3 cellular contexts compared by ENCODE assay signal in the genomic region with DNA sequence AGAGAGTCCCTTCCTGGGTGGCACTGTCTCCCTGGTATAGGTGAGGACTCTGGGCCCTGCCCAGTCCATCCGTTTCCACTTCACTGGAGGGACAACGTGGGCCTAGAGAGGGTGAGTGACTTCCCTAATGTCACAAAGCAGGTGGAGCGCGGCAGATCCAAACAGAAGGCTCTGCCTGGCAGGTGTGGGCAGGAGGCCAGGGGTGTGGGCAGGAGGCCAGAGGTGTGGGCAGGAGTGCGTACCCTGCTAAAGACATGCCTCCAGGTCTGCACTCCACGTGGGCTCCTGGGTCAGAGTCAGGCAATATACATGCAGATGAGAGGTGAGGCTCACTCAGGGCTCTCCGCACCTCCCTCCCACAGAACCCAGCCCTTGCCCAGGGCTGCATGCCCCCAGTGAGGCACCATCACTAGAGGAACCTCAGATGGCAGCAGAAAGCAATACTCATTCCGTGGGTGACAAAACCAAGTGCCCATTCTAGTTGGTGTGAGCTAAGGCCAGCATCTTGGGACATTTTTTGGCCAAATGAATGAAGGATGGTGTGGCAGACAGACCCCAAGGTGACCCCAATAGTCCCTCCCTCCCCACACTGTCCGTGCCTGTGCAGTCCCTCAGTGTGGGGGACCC.
TF ChIP-seq lines count a peak whose summit lies in the region.

No MANE protein-coding gene starts in this region.

TF ChIP-seq in SK-N-SH, 30 proteins besides CTCF, POLR2A, EP300 and RAD21 (continued from another document):
- TF ChIP-seq FOXM1 (IDR thresholded peaks at IDR 0.05; ENCODE audit: low read depth) = no peak

TF ChIP-seq in SK-N-SH treated with all-trans-retinoic acid at 6 μM for 48 hours, 23 proteins besides CTCF, POLR2A, EP300 and RAD21 (continued from another document):
- TF ChIP-seq, protein P1, sequence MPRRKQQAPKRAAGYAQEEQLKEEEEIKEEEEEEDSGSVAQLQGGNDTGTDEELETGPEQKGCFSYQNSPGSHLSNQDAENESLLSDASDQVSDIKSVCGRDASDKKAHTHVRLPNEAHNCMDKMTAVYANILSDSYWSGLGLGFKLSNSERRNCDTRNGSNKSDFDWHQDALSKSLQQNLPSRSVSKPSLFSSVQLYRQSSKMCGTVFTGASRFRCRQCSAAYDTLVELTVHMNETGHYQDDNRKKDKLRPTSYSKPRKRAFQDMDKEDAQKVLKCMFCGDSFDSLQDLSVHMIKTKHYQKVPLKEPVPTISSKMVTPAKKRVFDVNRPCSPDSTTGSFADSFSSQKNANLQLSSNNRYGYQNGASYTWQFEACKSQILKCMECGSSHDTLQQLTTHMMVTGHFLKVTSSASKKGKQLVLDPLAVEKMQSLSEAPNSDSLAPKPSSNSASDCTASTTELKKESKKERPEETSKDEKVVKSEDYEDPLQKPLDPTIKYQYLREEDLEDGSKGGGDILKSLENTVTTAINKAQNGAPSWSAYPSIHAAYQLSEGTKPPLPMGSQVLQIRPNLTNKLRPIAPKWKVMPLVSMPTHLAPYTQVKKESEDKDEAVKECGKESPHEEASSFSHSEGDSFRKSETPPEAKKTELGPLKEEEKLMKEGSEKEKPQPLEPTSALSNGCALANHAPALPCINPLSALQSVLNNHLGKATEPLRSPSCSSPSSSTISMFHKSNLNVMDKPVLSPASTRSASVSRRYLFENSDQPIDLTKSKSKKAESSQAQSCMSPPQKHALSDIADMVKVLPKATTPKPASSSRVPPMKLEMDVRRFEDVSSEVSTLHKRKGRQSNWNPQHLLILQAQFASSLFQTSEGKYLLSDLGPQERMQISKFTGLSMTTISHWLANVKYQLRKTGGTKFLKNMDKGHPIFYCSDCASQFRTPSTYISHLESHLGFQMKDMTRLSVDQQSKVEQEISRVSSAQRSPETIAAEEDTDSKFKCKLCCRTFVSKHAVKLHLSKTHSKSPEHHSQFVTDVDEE (CRISPR knock-in tag; IDR thresholded peaks at IDR 0.05) = no peak
- TF ChIP-seq, protein P2, sequence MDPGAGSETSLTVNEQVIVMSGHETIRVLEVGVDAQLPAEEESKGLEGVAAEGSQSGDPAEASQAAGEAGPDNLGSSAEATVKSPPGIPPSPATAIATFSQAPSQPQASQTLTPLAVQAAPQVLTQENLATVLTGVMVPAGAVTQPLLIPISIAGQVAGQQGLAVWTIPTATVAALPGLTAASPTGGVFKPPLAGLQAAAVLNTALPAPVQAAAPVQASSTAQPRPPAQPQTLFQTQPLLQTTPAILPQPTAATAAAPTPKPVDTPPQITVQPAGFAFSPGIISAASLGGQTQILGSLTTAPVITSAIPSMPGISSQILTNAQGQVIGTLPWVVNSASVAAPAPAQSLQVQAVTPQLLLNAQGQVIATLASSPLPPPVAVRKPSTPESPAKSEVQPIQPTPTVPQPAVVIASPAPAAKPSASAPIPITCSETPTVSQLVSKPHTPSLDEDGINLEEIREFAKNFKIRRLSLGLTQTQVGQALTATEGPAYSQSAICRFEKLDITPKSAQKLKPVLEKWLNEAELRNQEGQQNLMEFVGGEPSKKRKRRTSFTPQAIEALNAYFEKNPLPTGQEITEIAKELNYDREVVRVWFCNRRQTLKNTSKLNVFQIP (CRISPR knock-in tag; IDR thresholded peaks at IDR 0.05; ENCODE audit: borderline replicate concordance, low read depth) = no peak

TF ChIP-seq in WTC11, 78 proteins besides CTCF, POLR2A, EP300 and RAD21 (continued from another document):
- TF ChIP-seq, protein P3, sequence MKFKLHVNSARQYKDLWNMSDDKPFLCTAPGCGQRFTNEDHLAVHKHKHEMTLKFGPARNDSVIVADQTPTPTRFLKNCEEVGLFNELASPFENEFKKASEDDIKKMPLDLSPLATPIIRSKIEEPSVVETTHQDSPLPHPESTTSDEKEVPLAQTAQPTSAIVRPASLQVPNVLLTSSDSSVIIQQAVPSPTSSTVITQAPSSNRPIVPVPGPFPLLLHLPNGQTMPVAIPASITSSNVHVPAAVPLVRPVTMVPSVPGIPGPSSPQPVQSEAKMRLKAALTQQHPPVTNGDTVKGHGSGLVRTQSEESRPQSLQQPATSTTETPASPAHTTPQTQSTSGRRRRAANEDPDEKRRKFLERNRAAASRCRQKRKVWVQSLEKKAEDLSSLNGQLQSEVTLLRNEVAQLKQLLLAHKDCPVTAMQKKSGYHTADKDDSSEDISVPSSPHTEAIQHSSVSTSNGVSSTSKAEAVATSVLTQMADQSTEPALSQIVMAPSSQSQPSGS (CRISPR knock-in tag; IDR thresholded peaks at IDR 0.05; ENCODE audit: borderline replicate concordance, low read depth) = no peak
- TF ChIP-seq IRF2 (CRISPR knock-in tag; IDR thresholded peaks at IDR 0.05; ENCODE audit: borderline replicate concordance, low read depth) = no peak
- TF ChIP-seq TCF7 (CRISPR knock-in tag; IDR thresholded peaks at IDR 0.05; ENCODE audit: low read depth) = no peak
- TF ChIP-seq ZNF671 (CRISPR knock-in tag; IDR thresholded peaks at IDR 0.05) = no peak
- TF ChIP-seq CREB1 (CRISPR knock-in tag; IDR thresholded peaks at IDR 0.05) = no peak
- TF ChIP-seq ZNF317 (CRISPR knock-in tag; IDR thresholded peaks at IDR 0.05; ENCODE audit: borderline replicate concordance, low read depth) = no peak
- TF ChIP-seq ELF4 (CRISPR knock-in tag; IDR thresholded peaks at IDR 0.05; ENCODE audit: low read depth) = no peak
- TF ChIP-seq NR1H2 (CRISPR knock-in tag; IDR thresholded peaks at IDR 0.05) = no peak
- TF ChIP-seq ZNF138 (CRISPR knock-in tag; conservative IDR thresholded peaks at IDR 0.05) = no peak
- TF ChIP-seq, protein P4, sequence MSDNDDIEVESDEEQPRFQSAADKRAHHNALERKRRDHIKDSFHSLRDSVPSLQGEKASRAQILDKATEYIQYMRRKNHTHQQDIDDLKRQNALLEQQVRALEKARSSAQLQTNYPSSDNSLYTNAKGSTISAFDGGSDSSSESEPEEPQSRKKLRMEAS (CRISPR knock-in tag; IDR thresholded peaks at IDR 0.05) = no peak
- TF ChIP-seq SP1 (CRISPR knock-in tag; conservative IDR thresholded peaks at IDR 0.05) = no peak
- TF ChIP-seq MYBL2 (CRISPR knock-in tag; IDR thresholded peaks at IDR 0.05) = no peak
- TF ChIP-seq JAZF1 (CRISPR knock-in tag; IDR thresholded peaks at IDR 0.05) = no peak
- TF ChIP-seq NFE2L1 (CRISPR knock-in tag; IDR thresholded peaks at IDR 0.05) = no peak
- TF ChIP-seq, protein P5, sequence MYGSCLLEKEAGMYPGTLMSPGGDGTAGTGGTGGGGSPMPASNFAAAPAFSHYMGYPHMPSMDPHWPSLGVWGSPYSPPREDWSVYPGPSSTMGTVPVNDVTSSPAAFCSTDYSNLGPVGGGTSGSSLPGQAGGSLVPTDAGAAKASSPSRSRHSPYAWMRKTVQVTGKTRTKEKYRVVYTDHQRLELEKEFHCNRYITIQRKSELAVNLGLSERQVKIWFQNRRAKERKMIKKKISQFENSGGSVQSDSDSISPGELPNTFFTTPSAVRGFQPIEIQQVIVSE (CRISPR knock-in tag; IDR thresholded peaks at IDR 0.05; ENCODE audit: borderline replicate concordance) = no peak
- TF ChIP-seq, protein P6, sequence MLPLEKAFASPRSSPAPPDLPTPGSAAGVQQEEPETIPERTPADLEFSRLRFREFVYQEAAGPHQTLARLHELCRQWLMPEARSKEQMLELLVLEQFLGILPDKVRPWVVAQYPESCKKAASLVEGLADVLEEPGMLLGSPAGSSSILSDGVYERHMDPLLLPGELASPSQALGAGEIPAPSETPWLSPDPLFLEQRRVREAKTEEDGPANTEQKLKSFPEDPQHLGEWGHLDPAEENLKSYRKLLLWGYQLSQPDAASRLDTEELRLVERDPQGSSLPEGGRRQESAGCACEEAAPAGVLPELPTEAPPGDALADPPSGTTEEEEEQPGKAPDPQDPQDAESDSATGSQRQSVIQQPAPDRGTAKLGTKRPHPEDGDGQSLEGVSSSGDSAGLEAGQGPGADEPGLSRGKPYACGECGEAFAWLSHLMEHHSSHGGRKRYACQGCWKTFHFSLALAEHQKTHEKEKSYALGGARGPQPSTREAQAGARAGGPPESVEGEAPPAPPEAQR (CRISPR knock-in tag; IDR thresholded peaks at IDR 0.05) = no peak
- TF ChIP-seq NR2C2 (CRISPR knock-in tag; IDR thresholded peaks at IDR 0.05) = no peak
- TF ChIP-seq, protein P7, sequence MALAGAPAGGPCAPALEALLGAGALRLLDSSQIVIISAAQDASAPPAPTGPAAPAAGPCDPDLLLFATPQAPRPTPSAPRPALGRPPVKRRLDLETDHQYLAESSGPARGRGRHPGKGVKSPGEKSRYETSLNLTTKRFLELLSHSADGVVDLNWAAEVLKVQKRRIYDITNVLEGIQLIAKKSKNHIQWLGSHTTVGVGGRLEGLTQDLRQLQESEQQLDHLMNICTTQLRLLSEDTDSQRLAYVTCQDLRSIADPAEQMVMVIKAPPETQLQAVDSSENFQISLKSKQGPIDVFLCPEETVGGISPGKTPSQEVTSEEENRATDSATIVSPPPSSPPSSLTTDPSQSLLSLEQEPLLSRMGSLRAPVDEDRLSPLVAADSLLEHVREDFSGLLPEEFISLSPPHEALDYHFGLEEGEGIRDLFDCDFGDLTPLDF (CRISPR knock-in tag; IDR thresholded peaks at IDR 0.05) = no peak
